ENCODE assay signal across 29 cellular contexts in genomic region chr7:68334613-68335303, GRCh38.
"Had no signal": no experiment of that assay in that cellular context is flagged by ENCODE, and none has a peak within 500 bp of the region (broad histone marks: within the 10 kb centered on the region; RNA-seq: fewer than 3 reads in every experiment).

No MANE protein-coding gene starts in this region.

- H3K27ac Mint-ChIP-seq: activated B cell treated with CpG ODN at 0.5 μM for 24 hours; activated CD4-positive, alpha-beta memory T cell treated with anti-CD3 and anti-CD28 coated beads for 36 hours; activated naive CD4-positive, alpha-beta T cell treated with anti-CD3 and anti-CD28 coated beads, Interleukin-2, amount 10 ng/mL, durations not matched to agents 7 days and 5 days; activated naive CD8-positive, alpha-beta T cell had no signal

- ATAC-seq: activated T-cell treated with anti-CD3 and anti-CD28 coated beads, Interleukin-2, amount 50 U/mL, for 4 hours; Panc1 had no signal

- H3K4me3 Mint-ChIP-seq: activated B cell treated with CpG ODN at 0.5 μM for 24 hours; activated CD4-positive, alpha-beta memory T cell treated with anti-CD3 and anti-CD28 coated beads for 36 hours; activated naive CD4-positive, alpha-beta T cell treated with anti-CD3 and anti-CD28 coated beads, Interleukin-2, amount 10 ng/mL, durations not matched to agents 7 days and 5 days; activated naive CD8-positive, alpha-beta T cell; activated T-cell treated with anti-CD3 and anti-CD28 coated beads, Interleukin-2, amount 50 U/mL, for 4 hours had no signal

- H3K27ac ChIP-seq: VCaP had no signal

- H3K4me1 Mint-ChIP-seq: activated B cell treated with CpG ODN at 0.5 μM for 24 hours; activated naive CD4-positive, alpha-beta T cell treated with anti-CD3 and anti-CD28 coated beads, Interleukin-2, amount 10 ng/mL, durations not matched to agents 7 days and 5 days had no signal

- DNase-seq: activated B cell treated with CpG ODN at 0.5 μM for 24 hours; activated CD4-positive, alpha-beta memory T cell treated with anti-CD3 and anti-CD28 coated beads for 36 hours; activated CD4-positive, alpha-beta T cell treated with anti-CD3 and anti-CD28 coated beads for 4 hours; activated CD4-positive, alpha-beta T cell treated with anti-CD3 and anti-CD28 coated beads, Interleukin-2, amount 50 U/mL, for 1 hour; activated CD4-positive, CD25-positive, alpha-beta regulatory T cell treated with anti-CD3 and anti-CD28 coated beads, Interleukin-2, amount 50 U/mL, for 72 hours; activated CD8-positive, alpha-beta memory T cell treated with anti-CD3 and anti-CD28 coated beads, Interleukin-2, amount 50 U/mL, for 4 hours; activated effector memory CD4-positive, alpha-beta T cell treated with Interleukin-2 at 50 U/mL for 16 hours; activated naive CD4-positive, alpha-beta T cell treated with anti-CD3 and anti-CD28 coated beads, Interleukin-2, amount 10 ng/mL, durations not matched to agents 7 days and 5 days; activated T-cell treated with anti-CD3 and anti-CD28 coated beads for 4 hours; activated T-cell treated with anti-CD3 and anti-CD28 coated beads, Interleukin-2, amount 50 U/mL, for 4 hours; amniotic stem cell; aorta; caudate nucleus; KG1; MM.1S; MV-4-11; NCI-H1092; NCI-H1436 treated with DMSO at 0.1 percent for 48 hours; NCI-H1694 treated with DMSO at 0.1 percent for 48 hours; NCI-H2029; NCI-H345; NCI-H524 treated with DMSO at 0.1 percent for 48 hours; SW 1271; T-helper 1 cell; T-helper 2 cell; T-helper 9 cell had no signal

- H3K36me3 Mint-ChIP-seq: activated CD4-positive, alpha-beta memory T cell treated with anti-CD3 and anti-CD28 coated beads for 36 hours; activated naive CD4-positive, alpha-beta T cell treated with anti-CD3 and anti-CD28 coated beads, Interleukin-2, amount 10 ng/mL, durations not matched to agents 7 days and 5 days; activated naive CD8-positive, alpha-beta T cell had no signal

- H3K27me3 Mint-ChIP-seq: activated B cell treated with CpG ODN at 0.5 μM for 24 hours; activated CD4-positive, alpha-beta memory T cell treated with anti-CD3 and anti-CD28 coated beads for 36 hours; activated naive CD4-positive, alpha-beta T cell treated with anti-CD3 and anti-CD28 coated beads, Interleukin-2, amount 10 ng/mL, durations not matched to agents 7 days and 5 days; activated naive CD8-positive, alpha-beta T cell had no signal
